1 cellular context compared by ENCODE assay signal in the genomic region with DNA sequence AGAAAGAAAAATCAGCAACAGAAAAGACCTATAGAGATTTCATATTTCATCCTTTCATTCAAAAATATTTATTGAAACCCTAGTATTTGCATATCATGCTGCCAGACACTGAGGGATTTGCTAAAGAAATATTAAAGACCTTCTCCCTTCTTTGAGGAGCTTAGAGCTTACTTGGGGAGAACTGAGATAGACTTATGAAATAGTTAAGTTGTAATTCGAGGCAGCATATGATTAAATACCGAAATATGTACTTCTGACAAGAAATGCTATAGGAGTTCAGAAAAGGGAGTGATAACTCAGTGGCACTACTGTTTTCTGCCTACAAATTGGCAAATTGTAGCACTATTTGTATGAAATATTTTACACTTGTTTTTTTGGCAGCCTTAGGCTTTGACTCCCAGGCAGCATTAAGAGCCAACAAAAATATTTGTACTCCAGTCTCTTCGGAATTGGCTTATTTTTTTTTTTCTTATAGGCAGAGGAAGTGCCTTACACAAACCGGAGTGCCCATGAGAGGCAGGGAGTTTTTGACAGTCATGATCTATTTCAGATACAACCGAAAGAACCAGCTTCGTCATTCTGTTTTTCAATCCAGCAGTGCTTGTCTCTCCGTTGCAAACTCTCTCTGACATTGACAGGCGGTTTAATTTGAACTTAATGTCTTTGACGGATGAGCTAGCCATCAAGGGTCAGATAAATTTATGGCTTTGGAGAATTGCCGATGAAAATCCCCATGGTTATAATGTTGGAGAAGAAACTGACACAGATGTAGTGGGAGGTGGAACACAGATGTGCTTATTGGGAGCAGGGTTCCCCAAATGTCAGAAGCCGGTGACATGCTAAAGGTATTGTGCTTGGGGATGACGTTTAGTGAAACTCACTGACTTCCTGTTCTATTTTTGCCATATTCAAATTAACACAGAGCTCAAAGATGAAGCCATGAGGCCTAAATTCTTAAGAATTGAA.
TF ChIP-seq lines count a peak whose summit lies in the region.

No MANE protein-coding gene starts in this region.

TF ChIP-seq in SK-N-SH, 30 proteins besides CTCF, POLR2A, EP300 and RAD21 (continued from another document):
- TF ChIP-seq, protein P1, sequence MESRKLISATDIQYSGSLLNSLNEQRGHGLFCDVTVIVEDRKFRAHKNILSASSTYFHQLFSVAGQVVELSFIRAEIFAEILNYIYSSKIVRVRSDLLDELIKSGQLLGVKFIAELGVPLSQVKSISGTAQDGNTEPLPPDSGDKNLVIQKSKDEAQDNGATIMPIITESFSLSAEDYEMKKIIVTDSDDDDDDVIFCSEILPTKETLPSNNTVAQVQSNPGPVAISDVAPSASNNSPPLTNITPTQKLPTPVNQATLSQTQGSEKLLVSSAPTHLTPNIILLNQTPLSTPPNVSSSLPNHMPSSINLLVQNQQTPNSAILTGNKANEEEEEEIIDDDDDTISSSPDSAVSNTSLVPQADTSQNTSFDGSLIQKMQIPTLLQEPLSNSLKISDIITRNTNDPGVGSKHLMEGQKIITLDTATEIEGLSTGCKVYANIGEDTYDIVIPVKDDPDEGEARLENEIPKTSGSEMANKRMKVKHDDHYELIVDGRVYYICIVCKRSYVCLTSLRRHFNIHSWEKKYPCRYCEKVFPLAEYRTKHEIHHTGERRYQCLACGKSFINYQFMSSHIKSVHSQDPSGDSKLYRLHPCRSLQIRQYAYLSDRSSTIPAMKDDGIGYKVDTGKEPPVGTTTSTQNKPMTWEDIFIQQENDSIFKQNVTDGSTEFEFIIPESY (IDR thresholded peaks at IDR 0.05; ENCODE audit: borderline replicate concordance, low read depth): no peak
- TF ChIP-seq TCF12 (IDR thresholded peaks at IDR 0.05) (no peak), MEF2A (IDR thresholded peaks at IDR 0.05; ENCODE audit: borderline replicate concordance, low read depth) (no peak), NRF1 (IDR thresholded peaks at IDR 0.05; ENCODE audit: low read depth, low read length) (no peak)
- TF ChIP-seq, protein P2, sequence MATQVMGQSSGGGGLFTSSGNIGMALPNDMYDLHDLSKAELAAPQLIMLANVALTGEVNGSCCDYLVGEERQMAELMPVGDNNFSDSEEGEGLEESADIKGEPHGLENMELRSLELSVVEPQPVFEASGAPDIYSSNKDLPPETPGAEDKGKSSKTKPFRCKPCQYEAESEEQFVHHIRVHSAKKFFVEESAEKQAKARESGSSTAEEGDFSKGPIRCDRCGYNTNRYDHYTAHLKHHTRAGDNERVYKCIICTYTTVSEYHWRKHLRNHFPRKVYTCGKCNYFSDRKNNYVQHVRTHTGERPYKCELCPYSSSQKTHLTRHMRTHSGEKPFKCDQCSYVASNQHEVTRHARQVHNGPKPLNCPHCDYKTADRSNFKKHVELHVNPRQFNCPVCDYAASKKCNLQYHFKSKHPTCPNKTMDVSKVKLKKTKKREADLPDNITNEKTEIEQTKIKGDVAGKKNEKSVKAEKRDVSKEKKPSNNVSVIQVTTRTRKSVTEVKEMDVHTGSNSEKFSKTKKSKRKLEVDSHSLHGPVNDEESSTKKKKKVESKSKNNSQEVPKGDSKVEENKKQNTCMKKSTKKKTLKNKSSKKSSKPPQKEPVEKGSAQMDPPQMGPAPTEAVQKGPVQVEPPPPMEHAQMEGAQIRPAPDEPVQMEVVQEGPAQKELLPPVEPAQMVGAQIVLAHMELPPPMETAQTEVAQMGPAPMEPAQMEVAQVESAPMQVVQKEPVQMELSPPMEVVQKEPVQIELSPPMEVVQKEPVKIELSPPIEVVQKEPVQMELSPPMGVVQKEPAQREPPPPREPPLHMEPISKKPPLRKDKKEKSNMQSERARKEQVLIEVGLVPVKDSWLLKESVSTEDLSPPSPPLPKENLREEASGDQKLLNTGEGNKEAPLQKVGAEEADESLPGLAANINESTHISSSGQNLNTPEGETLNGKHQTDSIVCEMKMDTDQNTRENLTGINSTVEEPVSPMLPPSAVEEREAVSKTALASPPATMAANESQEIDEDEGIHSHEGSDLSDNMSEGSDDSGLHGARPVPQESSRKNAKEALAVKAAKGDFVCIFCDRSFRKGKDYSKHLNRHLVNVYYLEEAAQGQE (IDR thresholded peaks at IDR 0.05; ENCODE audit: low read depth, low read length): no peak
